1 cellular context compared by ENCODE assay signal in genomic region chr2:241363316-241363879, GRCh38.
TF ChIP-seq lines count a peak whose summit lies in the region.

No MANE protein-coding gene starts in this region.

TF ChIP-seq in HepG2, 621 proteins besides CTCF, POLR2A, EP300 and RAD21:
- TF ChIP-seq ZBTB4 (CRISPR knock-in tag; IDR thresholded peaks at IDR 0.05; ENCODE audit: borderline replicate concordance) = 0 out of 2 replicates have a peak, but pooled peaks have one; percentile 8
- no peak for TF ChIP-seq NFYB (CRISPR knock-in tag; IDR thresholded peaks at IDR 0.05)
- TF ChIP-seq REST (IDR thresholded peaks at IDR 0.05; ENCODE audit: borderline replicate concordance in 1 of 2, low read depth in 1 of 2, low read length in 2 of 2) = no peak
